ENCODE assay signal across 1 cellular context in the genomic region with DNA sequence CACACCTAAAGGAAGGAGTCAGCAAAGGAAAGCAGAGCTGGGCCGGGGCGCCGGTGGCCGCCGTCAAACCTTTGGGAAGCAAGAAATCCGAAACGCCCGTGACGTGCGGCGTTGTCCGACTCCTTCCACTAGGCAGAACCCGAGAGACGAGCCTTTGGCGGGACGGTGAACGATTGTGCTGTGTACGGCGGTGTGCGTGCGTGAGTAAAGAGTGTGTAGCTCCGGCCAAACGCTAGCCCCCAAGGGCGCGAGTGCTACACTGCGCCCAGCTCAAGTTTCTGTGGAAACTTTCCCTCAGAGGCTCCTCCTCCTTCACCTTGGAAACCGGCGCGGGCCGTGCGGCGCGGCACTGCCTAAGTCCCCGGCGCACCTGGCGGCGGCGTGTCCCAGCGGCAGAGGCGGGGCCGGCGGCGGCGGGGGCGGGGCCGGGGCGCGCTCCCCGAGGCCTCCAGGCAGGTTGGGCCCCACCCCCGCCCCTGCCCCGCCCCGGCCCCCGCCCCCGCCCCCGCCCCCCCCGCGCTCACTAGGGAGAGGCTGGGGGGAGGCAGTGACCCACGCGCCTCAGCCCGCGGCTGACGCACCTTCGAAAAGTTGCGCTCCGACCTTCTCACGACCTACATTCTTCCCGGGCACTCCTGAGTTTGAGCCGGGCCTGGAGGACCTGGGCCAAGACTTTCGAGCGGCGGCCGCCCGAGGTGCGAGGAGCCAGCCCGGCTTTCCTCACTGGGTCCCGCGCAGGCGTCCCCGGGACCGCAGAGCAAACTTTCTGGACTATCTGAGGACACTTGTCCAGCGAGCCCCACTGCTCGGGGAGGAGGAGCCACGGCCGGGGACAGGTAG.
TF ChIP-seq lines count a peak whose summit lies in the region.

A gene (plus strand): TSS at position 547 of the 840 bp plus-strand sequence. CDS start 157,084 bp downstream, outside the sequence.

TF ChIP-seq in GM12878, 131 proteins besides CTCF, POLR2A, EP300 and RAD21 (continued from another document):
- TF ChIP-seq, protein P1, sequence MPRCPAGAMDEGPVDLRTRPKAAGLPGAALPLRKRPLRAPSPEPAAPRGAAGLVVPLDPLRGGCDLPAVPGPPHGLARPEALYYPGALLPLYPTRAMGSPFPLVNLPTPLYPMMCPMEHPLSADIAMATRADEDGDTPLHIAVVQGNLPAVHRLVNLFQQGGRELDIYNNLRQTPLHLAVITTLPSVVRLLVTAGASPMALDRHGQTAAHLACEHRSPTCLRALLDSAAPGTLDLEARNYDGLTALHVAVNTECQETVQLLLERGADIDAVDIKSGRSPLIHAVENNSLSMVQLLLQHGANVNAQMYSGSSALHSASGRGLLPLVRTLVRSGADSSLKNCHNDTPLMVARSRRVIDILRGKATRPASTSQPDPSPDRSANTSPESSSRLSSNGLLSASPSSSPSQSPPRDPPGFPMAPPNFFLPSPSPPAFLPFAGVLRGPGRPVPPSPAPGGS (IDR thresholded peaks at IDR 0.05; ENCODE audit: borderline replicate concordance, insufficient read depth, low read depth, low read length, poor library complexity, severe bottlenecking) = no peak
- TF ChIP-seq MXI1 (IDR thresholded peaks at IDR 0.05; ENCODE audit: low read depth, low read length) (0 out of 2 replicates have a peak, but pooled peaks have one; percentile 18), CBX3 (IDR thresholded peaks at IDR 0.05; ENCODE audit: borderline replicate concordance, low read depth) (no peak), JUND (IDR thresholded peaks at IDR 0.05; ENCODE audit: low read depth, low read length) (no peak)
